ENCODE assay signal across 20 cellular contexts in the genomic region with DNA sequence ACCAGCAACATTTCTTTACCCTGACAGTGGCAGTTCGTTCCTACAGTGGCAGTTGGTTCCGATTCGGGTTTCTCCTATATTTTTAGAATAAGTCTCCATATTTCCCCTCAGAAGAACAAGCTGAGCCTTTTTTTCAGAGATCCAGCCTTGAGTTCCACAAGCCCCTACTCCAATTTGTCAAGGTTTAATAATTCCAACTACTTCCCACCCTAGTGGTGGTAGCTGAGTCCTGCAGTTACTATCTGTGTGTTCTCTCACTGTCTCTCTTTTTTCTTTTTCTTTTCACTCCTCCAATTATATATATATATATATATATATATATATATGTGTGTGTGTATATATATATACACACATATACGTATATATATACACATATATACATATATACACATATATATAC.
DNase-seq lines count a peak whose midpoint lies in the region; ATAC-seq and TF ChIP-seq lines count a peak whose summit lies in the region.
"Had no signal": no experiment of that assay in that cellular context is flagged by ENCODE, and none has a peak within 500 bp of the region (broad histone marks: within the 10 kb centered on the region; RNA-seq: fewer than 3 reads in every experiment).

No MANE protein-coding gene starts in this region.

- peak; percentile 14 for TF ChIP-seq CTCF in left ventricle myocardium inferior (IDR thresholded peaks at IDR 0.05; ENCODE audit: borderline replicate concordance)
- TF ChIP-seq CTCF in heart left ventricle (IDR thresholded peaks at IDR 0.05), result peak in 1 of 12 donors; percentile 16
- TF ChIP-seq CTCF in WTC11 (IDR thresholded peaks at IDR 0.05), result no peak
- TF ChIP-seq CTCF in foreskin keratinocyte (conservative IDR thresholded peaks at IDR 0.05), result peak; percentile 8
- peak; percentile 64 for TF ChIP-seq CTCF in type B pancreatic cell (conservative IDR thresholded peaks at IDR 0.05)
- TF ChIP-seq CTCF in CD8-positive, alpha-beta T cell (IDR thresholded peaks at IDR 0.05), result no peak

- no peak overlapping the region for H3K4me3 Mint-ChIP-seq in WTC11
- H3K4me3 Mint-ChIP-seq in type B pancreatic cell, result no peak overlapping the region
- H3K4me3 Mint-ChIP-seq in CD8-positive, alpha-beta T cell, result no peak overlapping the region
- H3K4me3 Mint-ChIP-seq: CD4-positive, alpha-beta memory T cell had no signal

- H3K27me3 ChIP-seq in left ventricle myocardium inferior (ENCODE audit: low read depth) (no peaks in the 10 kb centered on the region), heart left ventricle (no peaks in the 10 kb centered on the region), foreskin keratinocyte (no peaks in the 10 kb centered on the region)
- no peaks in the 10 kb centered on the region for H3K27me3 ChIP-seq in CD8-positive, alpha-beta T cell (ENCODE audit: insufficient read depth, low read length)
- H3K27me3 ChIP-seq: testis had no signal

- 79 to 92% (median 86%) methylated on average over 4 of the region's 4 CpGs for WGBS in heart left ventricle, 4 donors

- peaks cover 19% of the 10 kb centered on the region for H3K9me3 ChIP-seq in left ventricle myocardium inferior (replicated peaks)
- peaks cover 0 to 5% (median 0%) of the 10 kb centered on the region in 12 donors for H3K9me3 ChIP-seq in heart left ventricle
- no peaks in the 10 kb centered on the region for H3K9me3 ChIP-seq in CD8-positive, alpha-beta T cell (ENCODE audit: low read length)
- H3K9me3 ChIP-seq: testis had no signal

- H3K36me3 Mint-ChIP-seq in WTC11 (no peaks in the 10 kb centered on the region), type B pancreatic cell (no peaks in the 10 kb centered on the region)
- H3K36me3 Mint-ChIP-seq in CD8-positive, alpha-beta T cell, result no peaks in the 10 kb centered on the region
- H3K36me3 Mint-ChIP-seq: CD4-positive, alpha-beta memory T cell had no signal

- H3K27me3 Mint-ChIP-seq in WTC11 (ENCODE audit: low read depth) (no peaks in the 10 kb centered on the region), type B pancreatic cell (no peaks in the 10 kb centered on the region)
- H3K27me3 Mint-ChIP-seq in CD8-positive, alpha-beta T cell (ENCODE audit: low read depth), result no peaks in the 10 kb centered on the region
- H3K27me3 Mint-ChIP-seq: CD4-positive, alpha-beta memory T cell had no signal

- no peaks in the 10 kb centered on the region for H3K36me3 ChIP-seq in left ventricle myocardium inferior
- H3K36me3 ChIP-seq in heart left ventricle, result no peaks in the 10 kb centered on the region
- H3K36me3 ChIP-seq in CD8-positive, alpha-beta T cell (ENCODE audit: insufficient read depth, low read length), result no peaks in the 10 kb centered on the region

- ATAC-seq in heart left ventricle (no peak), WTC11 (peak; percentile 78), foreskin keratinocyte (no peak)
- no peak for ATAC-seq in CD8-positive, alpha-beta T cell
- ATAC-seq: HepG2 had no signal

- DNase-seq in left ventricle myocardium inferior (no peak), heart left ventricle (no peak), WTC11 (ENCODE audit: low spot score) (peak; percentile 11), foreskin keratinocyte (no peak), type B pancreatic cell (ENCODE audit: extremely low spot score, unreplicated experiment) (no peak), activated T-cell treated with anti-CD3 and anti-CD28 coated beads for 4 hours (no peak), posterior vena cava (ENCODE audit: low spot score) (no peak)
- DNase-seq in CD8-positive, alpha-beta T cell, result no peak
- DNase-seq: activated naive CD4-positive, alpha-beta T cell treated with Interleukin-2 at 50 U/mL for 16 hours; activated T-cell treated with anti-CD3 and anti-CD28 coated beads, Interleukin-2, amount 50 U/mL, for 1 hour; amygdala; CD4-positive, alpha-beta memory T cell; DMS79 treated with DMSO at 0.1 percent for 48 hours; GOT3; NCI-H1436; NCI-H524 treated with DMSO at 0.1 percent for 48 hours; SHP77; stimulated activated CD4-positive, alpha-beta T cell treated with anti-CD3 and anti-CD28 coated beads, Interleukin-15, amount 100 ng/mL, for 24 hours; testis had no signal

- no peak overlapping the region for H3K4me3 ChIP-seq in left ventricle myocardium inferior
- H3K4me3 ChIP-seq in heart left ventricle, result no peak overlapping the region
- H3K4me3 ChIP-seq in CD8-positive, alpha-beta T cell (ENCODE audit: low read depth, low read length), result no peak overlapping the region
- H3K4me3 ChIP-seq: testis had no signal

- H3K9me3 Mint-ChIP-seq in WTC11 (peaks cover 9% of the 10 kb centered on the region), type B pancreatic cell (no peaks in the 10 kb centered on the region)
- H3K9me3 Mint-ChIP-seq in CD8-positive, alpha-beta T cell, result peaks cover 8% of the 10 kb centered on the region

- no peaks in the 10 kb centered on the region for H3K4me1 ChIP-seq in left ventricle myocardium inferior
- no peaks in the 10 kb centered on the region for H3K4me1 ChIP-seq in heart left ventricle
- no peaks in the 10 kb centered on the region for H3K4me1 ChIP-seq in foreskin keratinocyte
- no peaks in the 10 kb centered on the region for H3K4me1 ChIP-seq in CD8-positive, alpha-beta T cell (ENCODE audit: insufficient read depth, low read length)
- H3K4me1 ChIP-seq: testis had no signal

- H3K27ac Mint-ChIP-seq in WTC11, result no peak overlapping the region
- H3K27ac Mint-ChIP-seq in type B pancreatic cell, result no peak overlapping the region
- H3K27ac Mint-ChIP-seq in CD8-positive, alpha-beta T cell, result no peak overlapping the region
- H3K27ac Mint-ChIP-seq: CD4-positive, alpha-beta memory T cell had no signal

- intact Hi-C loops in left ventricle myocardium inferior (cut with micrococcal nuclease) (no loop called here), heart left ventricle (cut with DNase I) (no loop called here), posterior vena cava (cut with DNase I) (no loop called here)
- intact Hi-C loops in CD8-positive, alpha-beta T cell (cut with DNase I, micrococcal nuclease), result no loop called here

- CTCF ChIA-PET in WTC11 (lab: Charles Lee), result interaction anchor here (0.5 to 1.2 kb wide), 8 partner anchors 10 to 1237 kb away, joined by 3 to 5 read pairs (median 4); no protein-coding TSS in a partner anchor
- CTCF ChIA-PET in CD8-positive, alpha-beta T cell (lab: Charles Lee), result no interaction called here

- TF ChIP-seq POLR2A in heart left ventricle (IDR thresholded peaks at IDR 0.05), result no peak

- POLR2A ChIA-PET in WTC11 (lab: Charles Lee), result interaction anchor here (0.6 kb wide), 1 partner anchor 14 kb away, joined by 3 read pairs; no protein-coding TSS in a partner anchor
- POLR2A ChIA-PET in CD8-positive, alpha-beta T cell (lab: Charles Lee), result no interaction called here

- H3K27ac ChIP-seq in left ventricle myocardium inferior (replicated peaks) (no peak overlapping the region), heart left ventricle (no peak overlapping the region), foreskin keratinocyte (no peak overlapping the region)
- no peak overlapping the region for H3K27ac ChIP-seq in CD8-positive, alpha-beta T cell (ENCODE audit: low read depth, low read length)
- H3K27ac ChIP-seq: testis had no signal

- no peaks in the 10 kb centered on the region; the same call in 1 of the 2 replicates for H3K4me1 Mint-ChIP-seq in WTC11
- H3K4me1 Mint-ChIP-seq in type B pancreatic cell (ENCODE audit: unreplicated experiment), result no peaks in the 10 kb centered on the region
- H3K4me1 Mint-ChIP-seq in CD8-positive, alpha-beta T cell (ENCODE audit: low read depth), result no peaks in the 10 kb centered on the region
- H3K4me1 Mint-ChIP-seq: CD4-positive, alpha-beta memory T cell had no signal

TF ChIP-seq in WTC11, 78 proteins besides CTCF, POLR2A, EP300 and RAD21:
- TF ChIP-seq JUN (CRISPR knock-in tag; IDR thresholded peaks at IDR 0.05), result no peak
- no peak for TF ChIP-seq ZNF121 (CRISPR knock-in tag; IDR thresholded peaks at IDR 0.05)
- no peak for TF ChIP-seq ZSCAN18 (CRISPR knock-in tag; IDR thresholded peaks at IDR 0.05)
- no peak for TF ChIP-seq ZNF423 (CRISPR knock-in tag; IDR thresholded peaks at IDR 0.05)
- TF ChIP-seq ETV6 (CRISPR knock-in tag; IDR thresholded peaks at IDR 0.05), result no peak
- TF ChIP-seq SMAD3 (CRISPR knock-in tag; IDR thresholded peaks at IDR 0.05; ENCODE audit: borderline replicate concordance), result no peak
- no peak for TF ChIP-seq IRF2 (CRISPR knock-in tag; IDR thresholded peaks at IDR 0.05; ENCODE audit: borderline replicate concordance, low read depth)
- TF ChIP-seq NR3C1 (CRISPR knock-in tag; conservative IDR thresholded peaks at IDR 0.05; ENCODE audit: low read depth), result no peak
- no peak for TF ChIP-seq GRHL2 (CRISPR knock-in tag; IDR thresholded peaks at IDR 0.05; ENCODE audit: insufficient replicate concordance, severe bottlenecking)
- no peak for TF ChIP-seq NFE2L1 (CRISPR knock-in tag; IDR thresholded peaks at IDR 0.05)
- TF ChIP-seq, protein P1, sequence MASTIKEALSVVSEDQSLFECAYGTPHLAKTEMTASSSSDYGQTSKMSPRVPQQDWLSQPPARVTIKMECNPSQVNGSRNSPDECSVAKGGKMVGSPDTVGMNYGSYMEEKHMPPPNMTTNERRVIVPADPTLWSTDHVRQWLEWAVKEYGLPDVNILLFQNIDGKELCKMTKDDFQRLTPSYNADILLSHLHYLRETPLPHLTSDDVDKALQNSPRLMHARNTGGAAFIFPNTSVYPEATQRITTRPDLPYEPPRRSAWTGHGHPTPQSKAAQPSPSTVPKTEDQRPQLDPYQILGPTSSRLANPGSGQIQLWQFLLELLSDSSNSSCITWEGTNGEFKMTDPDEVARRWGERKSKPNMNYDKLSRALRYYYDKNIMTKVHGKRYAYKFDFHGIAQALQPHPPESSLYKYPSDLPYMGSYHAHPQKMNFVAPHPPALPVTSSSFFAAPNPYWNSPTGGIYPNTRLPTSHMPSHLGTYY (CRISPR knock-in tag; IDR thresholded peaks at IDR 0.05), result no peak
TF ChIP-seq in WTC11: peak in this region for 0.

Comparison
In these comparisons a context has a peak if more than half of its experiments do, and no peak if none do; other contexts are left out.
1. CTCF ChIP-seq: peak in left ventricle myocardium inferior (single experiment), foreskin keratinocyte (single experiment) and type B pancreatic cell (single experiment); none in WTC11 (single experiment) and CD8-positive, alpha-beta T cell (single experiment).